Comparison of ENCODE assay signal across 1 cellular context in genomic region chr9:37381094-37381741, GRCh38.
TF ChIP-seq lines count a peak whose summit lies in the region.

No MANE protein-coding gene starts in this region.

TF ChIP-seq in HepG2, 621 proteins besides CTCF, POLR2A, EP300 and RAD21 (continued from another document and continues in another):
- 0 out of 2 replicates have a peak, but pooled peaks have one; percentile 25 for TF ChIP-seq ZBTB26 (CRISPR knock-in tag; IDR thresholded peaks at IDR 0.05; ENCODE audit: borderline replicate concordance)
- no peak for TF ChIP-seq GABPA (IDR thresholded peaks at IDR 0.05; ENCODE audit: low read depth, low read length)
- no peak for TF ChIP-seq GABPA (CRISPR knock-in tag; IDR thresholded peaks at IDR 0.05; ENCODE audit: low read depth)
- TF ChIP-seq FLYWCH1 (CRISPR knock-in tag; IDR thresholded peaks at IDR 0.05): no peak
- TF ChIP-seq ZNF160 (CRISPR knock-in tag; IDR thresholded peaks at IDR 0.05): 0 out of 2 replicates have a peak, but pooled peaks have one; percentile 30
- peak; percentile 31; the same call in 1 of the 2 replicates for TF ChIP-seq PATZ1 (CRISPR knock-in tag; IDR thresholded peaks at IDR 0.05)
- TF ChIP-seq CENPT (CRISPR knock-in tag; IDR thresholded peaks at IDR 0.05; ENCODE audit: low read depth): no peak
- TF ChIP-seq ELK4 (CRISPR knock-in tag; IDR thresholded peaks at IDR 0.05; ENCODE audit: borderline replicate concordance): no peak
- peak; percentile 41; the same call in 1 of the 2 replicates for TF ChIP-seq ZNF768 (CRISPR knock-in tag; IDR thresholded peaks at IDR 0.05)
- TF ChIP-seq ZFP90 (CRISPR knock-in tag; IDR thresholded peaks at IDR 0.05; ENCODE audit: borderline replicate concordance): no peak
- TF ChIP-seq ZNF704 (CRISPR knock-in tag; IDR thresholded peaks at IDR 0.05; ENCODE audit: borderline replicate concordance): no peak
- TF ChIP-seq NFATC3 (CRISPR knock-in tag; IDR thresholded peaks at IDR 0.05): no peak
- no peak for TF ChIP-seq SOX6 (IDR thresholded peaks at IDR 0.05)
- peak; percentile 71 for TF ChIP-seq SOX6 (CRISPR knock-in tag; IDR thresholded peaks at IDR 0.05)
- TF ChIP-seq JARID2 (CRISPR knock-in tag; IDR thresholded peaks at IDR 0.05; ENCODE audit: insufficient replicate concordance): no peak
- no peak for TF ChIP-seq U2AF1 (optimal IDR thresholded peaks at IDR 0.05; ENCODE audit: low read depth, low read length)
- peak; percentile 80; the same call in 1 of the 2 replicates for TF ChIP-seq MYPOP (CRISPR knock-in tag; IDR thresholded peaks at IDR 0.05)
- TF ChIP-seq ZFP36L1 (CRISPR knock-in tag; IDR thresholded peaks at IDR 0.05): no peak
- TF ChIP-seq TBX2 (CRISPR knock-in tag; IDR thresholded peaks at IDR 0.05; ENCODE audit: borderline replicate concordance): peak; percentile 60; the same call in 1 of the 2 replicates
- no peak for TF ChIP-seq ZNF619 (CRISPR knock-in tag; IDR thresholded peaks at IDR 0.05)
- TF ChIP-seq NR3C1 (CRISPR knock-in tag; IDR thresholded peaks at IDR 0.05): no peak
- TF ChIP-seq ZNF280B (CRISPR knock-in tag; IDR thresholded peaks at IDR 0.05; ENCODE audit: borderline replicate concordance): peak; percentile 92
- TF ChIP-seq ZNF775 (CRISPR knock-in tag; IDR thresholded peaks at IDR 0.05; ENCODE audit: borderline replicate concordance): 0 out of 2 replicates have a peak, but pooled peaks have one; percentile 56
- no peak for TF ChIP-seq RELA (CRISPR knock-in tag; IDR thresholded peaks at IDR 0.05)
- TF ChIP-seq MNT (IDR thresholded peaks at IDR 0.05): peak; percentile 50
- TF ChIP-seq SMAD1 (CRISPR knock-in tag; IDR thresholded peaks at IDR 0.05; ENCODE audit: borderline replicate concordance, low read depth): no peak
- 0 out of 2 replicates have a peak, but pooled peaks have one; percentile 41 for TF ChIP-seq POGK (CRISPR knock-in tag; conservative IDR thresholded peaks at IDR 0.05)
- TF ChIP-seq ZBTB49 (CRISPR knock-in tag; IDR thresholded peaks at IDR 0.05; ENCODE audit: borderline replicate concordance): no peak
- 0 out of 2 replicates have a peak, but pooled peaks have one; percentile 32 for TF ChIP-seq ZMYM2 (CRISPR knock-in tag; IDR thresholded peaks at IDR 0.05)
- no peak for TF ChIP-seq GFI1 (CRISPR knock-in tag; IDR thresholded peaks at IDR 0.05; ENCODE audit: borderline replicate concordance)
- no peak for TF ChIP-seq AGO2 (optimal IDR thresholded peaks at IDR 0.05; ENCODE audit: low read depth, low read length)
- no peak for TF ChIP-seq ZSCAN20 (CRISPR knock-in tag; IDR thresholded peaks at IDR 0.05; ENCODE audit: borderline replicate concordance)
- no peak for TF ChIP-seq ZNF382 (CRISPR knock-in tag; IDR thresholded peaks at IDR 0.05; ENCODE audit: borderline replicate concordance)
- TF ChIP-seq SALL2 (CRISPR knock-in tag; IDR thresholded peaks at IDR 0.05): no peak
- no peak for TF ChIP-seq SMAD9 (CRISPR knock-in tag; IDR thresholded peaks at IDR 0.05)
- TF ChIP-seq ATF7 (IDR thresholded peaks at IDR 0.05): no peak
- no peak for TF ChIP-seq ATF7 (CRISPR knock-in tag; IDR thresholded peaks at IDR 0.05)
- TF ChIP-seq BCL3 (CRISPR knock-in tag; IDR thresholded peaks at IDR 0.05): no peak
- no peak for TF ChIP-seq ZNF33B (CRISPR knock-in tag; IDR thresholded peaks at IDR 0.05)
- TF ChIP-seq TARDBP (CRISPR knock-in tag; IDR thresholded peaks at IDR 0.05): no peak
- TF ChIP-seq SP4 (CRISPR knock-in tag; IDR thresholded peaks at IDR 0.05): no peak
- TF ChIP-seq SPEN (CRISPR knock-in tag; IDR thresholded peaks at IDR 0.05; ENCODE audit: low read depth): peak; percentile 77
- TF ChIP-seq ZNF431 (CRISPR knock-in tag; IDR thresholded peaks at IDR 0.05; ENCODE audit: borderline replicate concordance, low read depth): peak; percentile 77; the same call in 1 of the 2 replicates
- TF ChIP-seq MBD4 (IDR thresholded peaks at IDR 0.05; ENCODE audit: borderline replicate concordance, low read length): no peak
- TF ChIP-seq ATF5 (CRISPR knock-in tag; IDR thresholded peaks at IDR 0.05; ENCODE audit: low read depth): no peak
- 0 out of 2 replicates have a peak, but pooled peaks have one; percentile 28 for TF ChIP-seq ZNF557 (CRISPR knock-in tag; IDR thresholded peaks at IDR 0.05)
- TF ChIP-seq SNAPC2 (CRISPR knock-in tag; IDR thresholded peaks at IDR 0.05): no peak
- TF ChIP-seq ZNF235 (CRISPR knock-in tag; IDR thresholded peaks at IDR 0.05; ENCODE audit: borderline replicate concordance): no peak
- TF ChIP-seq FIP1L1 (IDR thresholded peaks at IDR 0.05; ENCODE audit: borderline replicate concordance, insufficient read depth, low read depth, low read length): no peak
- no peak for TF ChIP-seq ZZZ3 (CRISPR knock-in tag; IDR thresholded peaks at IDR 0.05; ENCODE audit: borderline replicate concordance)
- no peak for TF ChIP-seq FOXJ3 (CRISPR knock-in tag; IDR thresholded peaks at IDR 0.05; ENCODE audit: borderline replicate concordance)
